In the genomic region with DNA sequence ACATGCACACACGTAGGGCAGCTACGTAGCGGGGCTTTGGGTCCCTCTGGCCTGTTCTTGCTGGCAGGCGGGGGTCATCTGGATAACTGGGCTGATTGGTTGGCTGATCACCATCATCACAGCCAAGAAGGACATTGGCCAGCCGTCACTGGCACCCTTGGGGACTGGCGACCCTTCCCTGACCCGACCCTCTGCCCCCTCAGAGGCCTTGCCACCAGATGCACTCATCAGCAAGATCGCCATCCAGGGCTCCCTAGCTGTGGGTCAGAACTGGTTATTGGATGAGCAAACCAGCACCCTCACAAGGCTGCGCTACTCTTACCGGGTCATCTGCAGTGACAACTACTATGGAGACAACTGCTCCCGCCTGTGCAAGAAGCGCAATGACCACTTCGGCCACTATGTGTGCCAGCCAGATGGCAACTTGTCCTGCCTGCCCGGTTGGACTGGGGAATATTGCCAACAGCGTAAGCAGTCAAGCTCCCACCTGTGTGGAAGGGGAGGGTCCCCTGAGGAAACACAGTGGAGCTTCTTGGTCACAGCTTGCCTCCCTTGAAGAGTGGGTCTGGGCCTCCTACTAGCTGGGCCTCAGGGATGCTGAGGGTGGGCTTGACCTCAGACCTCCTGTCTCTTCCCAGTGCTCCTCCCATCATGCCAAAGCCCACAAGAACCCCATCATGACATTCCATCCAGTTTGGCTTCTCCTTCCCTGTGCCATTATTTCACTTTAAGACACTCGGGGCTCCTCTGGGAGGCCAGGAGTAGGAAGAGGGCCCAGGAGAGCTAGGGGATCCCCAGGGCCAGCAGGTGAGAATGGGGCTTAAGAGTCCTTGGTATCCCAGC, we compare ENCODE assay signal across 13 cellular contexts. TPM values are rescaled to one million over a fixed set of nuclear protein-coding genes. Genes with fewer than 3 reads are reported as not detected.
DNase-seq lines count a peak whose midpoint lies in the region; ATAC-seq and TF ChIP-seq lines count a peak whose summit lies in the region.
"Had no signal": no experiment of that assay in that cellular context is flagged by ENCODE, and none has a peak within 500 bp of the region (broad histone marks: within the 10 kb centered on the region; RNA-seq: fewer than 3 reads in every experiment).

No MANE protein-coding gene starts in this region.

- H3K4me3 Mint-ChIP-seq in CD4-positive, CD25-positive, alpha-beta regulatory T cell = peak overlapping the region; percentile 68 to 83 (median 76)

- no peaks in the 10 kb centered on the region for H3K36me3 ChIP-seq in CD4-positive, CD25-positive, alpha-beta regulatory T cell (ENCODE audit: control insufficient read depth, insufficient read depth, low read length)
- H3K36me3 ChIP-seq in Loucy (ENCODE audit: insufficient read depth, low read length) (no peaks in the 10 kb centered on the region), esophagus squamous epithelium (peaks cover 0 to 8% (median 0%) of the 10 kb centered on the region in 3 donors), neuronal stem cell (replicated peaks in 1 of 2; ENCODE audit: control insufficient read depth in 2 of 2, insufficient read depth in 2 of 2, low read length in 2 of 2) (no peaks in the 10 kb centered on the region), SJCRH30 (no peaks in the 10 kb centered on the region)
- H3K36me3 ChIP-seq: prostate gland had no signal

- H3K23ac ChIP-seq in neuronal stem cell (ENCODE audit: low read depth, low read length, poor library complexity) = no peak overlapping the region

- H3K27ac Mint-ChIP-seq in CD4-positive, CD25-positive, alpha-beta regulatory T cell = peak overlapping the region in 1 of 3 donors; percentile 71

- no peaks in the 10 kb centered on the region for H3K9me3 ChIP-seq in CD4-positive, CD25-positive, alpha-beta regulatory T cell (ENCODE audit: control insufficient read depth in 2 of 2, low read length in 2 of 2)
- H3K9me3 ChIP-seq in Loucy (ENCODE audit: insufficient read depth, low read depth, low read length) = no peaks in the 10 kb centered on the region
- no peaks in the 10 kb centered on the region for H3K9me3 ChIP-seq in esophagus squamous epithelium
- peaks cover 0 to 3% of the 10 kb centered on the region in 2 donors for H3K9me3 ChIP-seq in neuronal stem cell (replicated peaks in 1 of 2; ENCODE audit: control insufficient read depth in 2 of 2, insufficient read depth in 1 of 2, low read depth in 1 of 2, low read length in 2 of 2)
- no peaks in the 10 kb centered on the region for H3K9me3 ChIP-seq in SJCRH30 (replicated peaks)
- H3K9me3 ChIP-seq: prostate gland had no signal

- no peak overlapping the region for H3K4ac ChIP-seq in neuronal stem cell (ENCODE audit: low read length)

- no peak for DNase-seq in CD4-positive, CD25-positive, alpha-beta regulatory T cell
- no peak for DNase-seq in esophagus squamous epithelium (lab: John Stamatoyannopoulos, UW)
- no peak for DNase-seq in neuronal stem cell (ENCODE audit: low spot score)
- DNase-seq in SJCRH30 = no peak
- DNase-seq: DMS79, NCI-H1694 treated with DMSO at 0.1 percent for 48 hours had no signal

- no peak overlapping the region for H3K4me3 ChIP-seq in CD4-positive, CD25-positive, alpha-beta regulatory T cell (ENCODE audit: low read depth, low read length)
- H3K4me3 ChIP-seq in Loucy (ENCODE audit: low read length, poor library complexity, severe bottlenecking) = peak overlapping the region; percentile 58
- peak overlapping the region in 3 of 4 donors; percentile 52 to 65 (median 56) for H3K4me3 ChIP-seq in esophagus squamous epithelium
- H3K4me3 ChIP-seq in neuronal stem cell (ENCODE audit: low read length in 2 of 2) = no peak overlapping the region
- H3K4me3 ChIP-seq in SJCRH30 = no peak overlapping the region

- H3K79me2 ChIP-seq in Loucy (ENCODE audit: insufficient read depth, low read length) = no peaks in the 10 kb centered on the region

- H3K79me1 ChIP-seq in neuronal stem cell (ENCODE audit: low read depth, low read length) = no peaks in the 10 kb centered on the region

- H4K20me1 ChIP-seq in Loucy (ENCODE audit: insufficient read depth, low read length, poor library complexity, severe bottlenecking) = no peaks in the 10 kb centered on the region

- H3K18ac ChIP-seq in neuronal stem cell (ENCODE audit: low read length) = no peak overlapping the region

- no peaks in the 10 kb centered on the region for H3K36me3 Mint-ChIP-seq in CD4-positive, CD25-positive, alpha-beta regulatory T cell

- H2AFZ ChIP-seq in Loucy (ENCODE audit: low read length) = peak overlapping the region; percentile 67
- no peak overlapping the region for H2AFZ ChIP-seq in neuronal stem cell (ENCODE audit: low read length)

- no peak overlapping the region for H3K14ac ChIP-seq in neuronal stem cell (ENCODE audit: low read length)

- no peak overlapping the region for H4K91ac ChIP-seq in neuronal stem cell (ENCODE audit: low read depth, low read length, poor library complexity)

- 67 to 68% methylated on average over 9 to 11 of the region's 16 CpGs for WGBS in esophagus squamous epithelium, 2 donors
- WGBS in neuronal stem cell (ENCODE audit: extremely low coverage in 2 of 2, insufficient read length in 2 of 2, insufficient replicate concordance in 1 of 2), 2 donors = no CpG with 5 or more reads among the region's 16 CpGs

- H2AK5ac ChIP-seq in neuronal stem cell (ENCODE audit: low read depth, low read length) = peak overlapping the region; percentile 49

- H2BK12ac ChIP-seq in neuronal stem cell (ENCODE audit: low read length) = no peak overlapping the region

- TF ChIP-seq CTCF in Loucy (conservative IDR thresholded peaks at IDR 0.05; ENCODE audit: low read length) = no peak
- no peak for TF ChIP-seq CTCF in esophagus squamous epithelium (IDR thresholded peaks at IDR 0.05)

- H2BK5ac ChIP-seq in neuronal stem cell (ENCODE audit: low read length) = no peak overlapping the region

- peak overlapping the region; percentile 46 for H3K9ac ChIP-seq in Loucy (ENCODE audit: low read depth, low read length, poor library complexity, severe bottlenecking)
- H3K9ac ChIP-seq in neuronal stem cell (ENCODE audit: low read depth, low read length, poor library complexity) = no peak overlapping the region

- no peak overlapping the region for H2BK15ac ChIP-seq in neuronal stem cell (ENCODE audit: low read length)

- peaks cover 47% of the 10 kb centered on the region for H3K4me1 ChIP-seq in CD4-positive, CD25-positive, alpha-beta regulatory T cell (ENCODE audit: control insufficient read depth, insufficient read depth, low read length, poor library complexity, severe bottlenecking)
- H3K4me1 ChIP-seq in Loucy (ENCODE audit: insufficient read depth, low read length, poor library complexity, severe bottlenecking) = peaks cover 38% of the 10 kb centered on the region
- peaks cover 42 to 73% (median 45%) of the 10 kb centered on the region in 3 donors for H3K4me1 ChIP-seq in esophagus squamous epithelium
- H3K4me1 ChIP-seq in neuronal stem cell (ENCODE audit: control insufficient read depth in 2 of 2, insufficient read depth in 1 of 2, low read depth in 1 of 2, low read length in 2 of 2) = peaks cover 21 to 41% of the 10 kb centered on the region in 2 donors
- peaks cover 10% of the 10 kb centered on the region; the same call in 1 of the 2 replicates for H3K4me1 ChIP-seq in SJCRH30

- TF ChIP-seq POLR2A in esophagus squamous epithelium (IDR thresholded peaks at IDR 0.05) = no peak

- ATAC-seq in CD4-positive, CD25-positive, alpha-beta regulatory T cell (ENCODE audit: low read depth in 2 of 2) = no peak
- ATAC-seq in HG03460 (IDR thresholded peaks at IDR 0.05; ENCODE audit: unreplicated experiment) = no peak
- ATAC-seq in HG02623 (IDR thresholded peaks at IDR 0.05; ENCODE audit: unreplicated experiment) = no peak
- no peak for ATAC-seq in HG02798 (IDR thresholded peaks at IDR 0.05; ENCODE audit: poor library complexity, unreplicated experiment)

- H3K27me3 Mint-ChIP-seq in CD4-positive, CD25-positive, alpha-beta regulatory T cell = peaks cover 71% of the 10 kb centered on the region

- no peak overlapping the region for H4K8ac ChIP-seq in neuronal stem cell (ENCODE audit: low read depth, low read length)

- H3K4me1 Mint-ChIP-seq in CD4-positive, CD25-positive, alpha-beta regulatory T cell = peaks cover 0 to 50% (median 24%) of the 10 kb centered on the region in 4 donors

- no peak overlapping the region for H3K27ac ChIP-seq in CD4-positive, CD25-positive, alpha-beta regulatory T cell (ENCODE audit: insufficient read depth, low read length, poor library complexity, severe bottlenecking)
- H3K27ac ChIP-seq in esophagus squamous epithelium (peak overlapping the region in 3 of 4 donors; percentile 50 to 65 (median 61)), neuronal stem cell (replicated peaks; ENCODE audit: low read length) (no peak overlapping the region), SJCRH30 (no peak overlapping the region)
- H3K27ac ChIP-seq: RWPE1 had no signal

- H3K4me2 ChIP-seq in Loucy (ENCODE audit: low read depth, low read length, poor library complexity, severe bottlenecking) = peak overlapping the region; percentile 63
- H3K4me2 ChIP-seq in neuronal stem cell (ENCODE audit: insufficient read depth, low read length, poor library complexity, severe bottlenecking) = no peak overlapping the region

- peaks cover 0 to 5% (median 0%) of the 10 kb centered on the region in 7 donors for H3K9me3 Mint-ChIP-seq in CD4-positive, CD25-positive, alpha-beta regulatory T cell

- H3K27me3 ChIP-seq in CD4-positive, CD25-positive, alpha-beta regulatory T cell (ENCODE audit: control insufficient read depth, insufficient read depth, low read length) = peaks cover 13% of the 10 kb centered on the region
- H3K27me3 ChIP-seq in Loucy (ENCODE audit: insufficient read depth, low read length, poor library complexity, severe bottlenecking) (peaks cover 14% of the 10 kb centered on the region), esophagus squamous epithelium (peaks cover 20 to 74% (median 36%) of the 10 kb centered on the region in 4 donors), neuronal stem cell (ENCODE audit: control insufficient read depth in 3 of 3, insufficient read depth in 3 of 3, low read depth in 1 of 3, low read length in 3 of 3) (peaks cover 34 to 71% (median 65%) of the 10 kb centered on the region in 3 experiments), SJCRH30 (peaks cover 17% of the 10 kb centered on the region)

- intact Hi-C loops in esophagus squamous epithelium (cut with DNase I) = no loop called here

- no peaks in the 10 kb centered on the region for H3K9me2 ChIP-seq in Loucy (replicated peaks; ENCODE audit: low read depth, low read length)

- no peaks in the 10 kb centered on the region for H3F3A ChIP-seq in Loucy (ENCODE audit: low read depth)

- H2BK120ac ChIP-seq in neuronal stem cell (ENCODE audit: low read depth, low read length) = no peak overlapping the region

RNA-seq across cellular contexts. Expression of gene DLL4, which starts 2.4 kb away (rescaled TPM):
- not detected for total RNA-seq in CD4-positive, CD25-positive, alpha-beta regulatory T cell
- polyA plus RNA-seq in CD4-positive, CD25-positive, alpha-beta regulatory T cell = not detected
- 1 to 10 TPM in 3 of 4 donors, under 1 TPM in 1; 0.68 to 4.6 (median 1.3) TPM for total RNA-seq in esophagus squamous epithelium
- 0.20 TPM for polyA plus RNA-seq in neuronal stem cell (2013, experiment 1 of 2)
- polyA plus RNA-seq in neuronal stem cell (2013, experiment 2 of 2) = 0.21 TPM
- 0.43 and 0.48 TPM in 2 replicates for total RNA-seq in SJCRH30 (2014; rRNA removed; shearing (Covaris generic))
- total RNA-seq: bronchial epithelial cell had no signal

RNA-seq across cellular contexts. Expression of gene CHAC1, which starts 21.8 kb away (rescaled TPM):
- total RNA-seq in CD4-positive, CD25-positive, alpha-beta regulatory T cell = 0.64 TPM
- under 1 TPM in 2 of 4 donors, not detected in 2; 0.26 to 0.45 TPM for polyA plus RNA-seq in CD4-positive, CD25-positive, alpha-beta regulatory T cell
- total RNA-seq in esophagus squamous epithelium = 10 to 100 TPM in 1 of 4 donors, 1 to 10 TPM in 2, under 1 TPM in 1; 0.76 to 16.1 (median 6.4) TPM
- polyA plus RNA-seq in neuronal stem cell (2013, experiment 1 of 2) = 3.9 TPM
- polyA plus RNA-seq in neuronal stem cell (2013, experiment 2 of 2) = 3.7 TPM
- 1.0 and 2.5 TPM in 2 replicates for total RNA-seq in SJCRH30 (2014; rRNA removed; shearing (Covaris generic))

RNA-seq across cellular contexts. Expression of gene VPS18, which starts 37.3 kb away (rescaled TPM):
- 26.4 TPM for total RNA-seq in CD4-positive, CD25-positive, alpha-beta regulatory T cell
- polyA plus RNA-seq in CD4-positive, CD25-positive, alpha-beta regulatory T cell = 10 to 100 TPM; 19.5 to 26.5 (median 22.4) TPM
- total RNA-seq in esophagus squamous epithelium = 10 to 100 TPM; 17.4 to 25.9 (median 20.7) TPM
- 6.1 TPM for polyA plus RNA-seq in neuronal stem cell (2013, experiment 1 of 2)
- 6.0 TPM for polyA plus RNA-seq in neuronal stem cell (2013, experiment 2 of 2)
- total RNA-seq in SJCRH30 (2014; rRNA removed; shearing (Covaris generic)) = 16.6 and 17.3 TPM in 2 replicates

RNA-seq across cellular contexts. Expression of gene RHOV, which starts 57.5 kb away (rescaled TPM):
- total RNA-seq in CD4-positive, CD25-positive, alpha-beta regulatory T cell = not detected
- polyA plus RNA-seq in CD4-positive, CD25-positive, alpha-beta regulatory T cell = under 1 TPM in 1 of 4 donors, not detected in 3; 0.09 TPM
- 100 to 1,000 TPM in 3 of 4 donors, 10 to 100 TPM in 1; 94.0 to 146 (median 123) TPM for total RNA-seq in esophagus squamous epithelium
- 0.38 TPM for polyA plus RNA-seq in neuronal stem cell (2013, experiment 1 of 2)
- 0.37 TPM for polyA plus RNA-seq in neuronal stem cell (2013, experiment 2 of 2)
- total RNA-seq in SJCRH30 (2014; rRNA removed; shearing (Covaris generic)) = 0.61 and 0.84 TPM in 2 replicates

Comparison
In these comparisons a context has a peak if more than half of its experiments do, and no peak if none do; other contexts are left out.
1. H3K27ac ChIP-seq: peak in esophagus squamous epithelium (3 of 4); none in CD4-positive, CD25-positive, alpha-beta regulatory T cell (single experiment), neuronal stem cell (single experiment) and SJCRH30 (single experiment).
2. H3K4me3 ChIP-seq: peak in Loucy (single experiment) and esophagus squamous epithelium (3 of 4); none in CD4-positive, CD25-positive, alpha-beta regulatory T cell (single experiment), neuronal stem cell (0 of 2) and SJCRH30 (single experiment).